Comparison of ENCODE assay signal across 8 cellular contexts in the genomic region with DNA sequence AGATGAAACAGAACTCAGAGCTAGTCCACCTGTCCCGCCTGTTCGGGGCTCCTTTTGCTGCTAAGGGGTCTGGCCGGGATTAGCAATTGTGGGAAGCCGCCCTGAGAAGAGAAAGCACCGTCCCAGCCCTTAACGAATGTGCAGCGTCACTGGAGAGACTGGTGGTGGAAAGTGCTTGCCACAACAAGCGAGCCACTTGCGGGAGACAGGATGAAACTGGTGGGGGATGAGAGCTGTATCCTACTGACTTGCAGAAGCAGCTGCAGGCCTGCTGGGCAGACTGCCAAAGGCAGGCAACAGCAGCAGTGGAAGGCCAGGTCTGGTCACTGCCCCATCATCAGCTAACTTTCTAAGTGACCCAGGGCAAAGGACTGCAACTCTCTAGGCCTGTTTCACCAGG.
A peak's percentile ranks its signal among the peaks of the same experiment; 100 is the strongest.
DNase-seq lines count a peak whose midpoint lies in the region; ATAC-seq, FAIRE-seq and TF ChIP-seq lines count a peak whose summit lies in the region.

No MANE protein-coding gene starts in this region.

- CTCF ChIA-PET in CD4-positive, alpha-beta memory T cell (lab: Charles Lee; ENCODE audit: partially characterized antibody), result interaction anchor here (0.8 to 10.6 kb wide), 20 partner anchors 10 to 110 kb away, joined by 3 to 200 read pairs (median 28); no protein-coding TSS in a partner anchor

- H3K4me3 Mint-ChIP-seq in CD4-positive, alpha-beta memory T cell, result peak overlapping the region; percentile 58 to 88 (median 81)

- H3K36me3 ChIP-seq in CD4-positive, alpha-beta memory T cell (ENCODE audit: insufficient read depth, low read length), result no peaks in the 10 kb centered on the region
- peaks cover 3% of the 10 kb centered on the region for H3K36me3 ChIP-seq in bronchial epithelial cell (ENCODE audit: control insufficient read depth, insufficient read depth, low read length)

- TF ChIP-seq CTCF in bronchial epithelial cell (IDR thresholded peaks at IDR 0.05; ENCODE audit: insufficient read depth, low read length, severe bottlenecking), result no peak

- H3K9me3 Mint-ChIP-seq in CD4-positive, alpha-beta memory T cell, result no peaks in the 10 kb centered on the region

- peak overlapping the region; percentile 92 to 99 (median 96) for H3K27ac Mint-ChIP-seq in CD4-positive, alpha-beta memory T cell

- H3K4me3 ChIP-seq in CD4-positive, alpha-beta memory T cell (ENCODE audit: low read length in 2 of 2), result peak overlapping the region; percentile 26 to 34
- no peak overlapping the region for H3K4me3 ChIP-seq in bronchial epithelial cell (ENCODE audit: low read depth, low read length)

- peak; percentile 57 to 83 (median 66) for DNase-seq in CD4-positive, alpha-beta memory T cell
- DNase-seq in NAMALWA (ENCODE audit: low spot score) (peak; percentile 39), UCSD-AML1 (lab: John Stamatoyannopoulos, UW; ENCODE audit: unreplicated experiment) (peak; percentile 82), bronchial epithelial cell (ENCODE audit: low read depth) (peak; percentile 88), kidney tubule cell (ENCODE audit: low spot score) (peak; percentile 50), NCI-H446 treated with DMSO at 0.1 percent for 48 hours (lab: John Stamatoyannopoulos, UW) (no peak)
- peak; percentile 33 to 48 for DNase-seq in stimulated activated CD4-positive, alpha-beta T cell treated with anti-CD3 and anti-CD28 coated beads, Interleukin-4, amount 100 ng/mL, for 4 hours

- no peaks in the 10 kb centered on the region for H3K9me3 ChIP-seq in CD4-positive, alpha-beta memory T cell (ENCODE audit: control insufficient read depth in 1 of 2, low read length in 2 of 2)

- FAIRE-seq in bronchial epithelial cell (lab: Jason Lieb, UNC), result peak; percentile 13

- peaks cover 3 to 16% of the 10 kb centered on the region in 2 donors for H3K36me3 Mint-ChIP-seq in CD4-positive, alpha-beta memory T cell

- peaks cover 99% of the 10 kb centered on the region for H3K4me1 ChIP-seq in CD4-positive, alpha-beta memory T cell (ENCODE audit: insufficient read depth, low read length)

- POLR2A ChIA-PET in CD4-positive, alpha-beta memory T cell (lab: Charles Lee; ENCODE audit: partially characterized antibody), result interaction anchor here (0.9 to 15.2 kb wide), 14 partner anchors 10 to 92 kb away, joined by 3 to 439 read pairs (median 57); no protein-coding TSS in a partner anchor

- no peaks in the 10 kb centered on the region for H3K27me3 ChIP-seq in CD4-positive, alpha-beta memory T cell (ENCODE audit: insufficient read depth, low read length)
- no peaks in the 10 kb centered on the region for H3K27me3 ChIP-seq in bronchial epithelial cell (ENCODE audit: control insufficient read depth, insufficient read depth, low read length)

- no peak for ATAC-seq in GM18861 (IDR thresholded peaks at IDR 0.05; ENCODE audit: unreplicated experiment)

- H3K27ac ChIP-seq in CD4-positive, alpha-beta memory T cell (ENCODE audit: low read depth, low read length), result peak overlapping the region; percentile 79

- intact Hi-C loops in CD4-positive, alpha-beta memory T cell (cut with micrococcal nuclease), result loop anchor here (1.0 to 2.0 kb wide), 3 partner anchors 9 to 71 kb away; no protein-coding TSS in a partner anchor

- no peaks in the 10 kb centered on the region for H3K27me3 Mint-ChIP-seq in CD4-positive, alpha-beta memory T cell

- peaks cover 69 to 100% (median 92%) of the 10 kb centered on the region in 4 donors for H3K4me1 Mint-ChIP-seq in CD4-positive, alpha-beta memory T cell
